19 cellular contexts compared by ENCODE assay signal in genomic region chr1:58585166-58585565, GRCh38. TPM values are rescaled to one million over a fixed set of nuclear protein-coding genes. Genes with fewer than 3 reads are reported as not detected.
DNase-seq lines count a peak whose midpoint lies in the region; ATAC-seq, FAIRE-seq and TF ChIP-seq lines count a peak whose summit lies in the region.
"Had no signal": no experiment of that assay in that cellular context is flagged by ENCODE, and none has a peak within 500 bp of the region (broad histone marks: within the 10 kb centered on the region; RNA-seq: fewer than 3 reads in every experiment).

No MANE protein-coding gene starts in this region.

- no peak for FAIRE-seq in A549 (lab: Jason Lieb, UNC)
- FAIRE-seq in RCC 7860 (lab: Jason Lieb, UNC) = no peak
- FAIRE-seq: frontal cortex, G401.6, HTR-8/SVneo, pancreas, TTC549 had no signal

- no peaks in the 10 kb centered on the region for H3K9me3 ChIP-seq in A549
- H3K9me3 ChIP-seq in RWPE2 (ENCODE audit: severe bottlenecking) = no peaks in the 10 kb centered on the region
- no peaks in the 10 kb centered on the region for H3K9me3 ChIP-seq in esophagus muscularis mucosa
- H3K9me3 ChIP-seq in prostate gland = no peaks in the 10 kb centered on the region
- H3K9me3 ChIP-seq in spleen = no peaks in the 10 kb centered on the region
- H3K9me3 ChIP-seq: pancreas had no signal

- TF ChIP-seq CTCF in A549 (IDR thresholded peaks at IDR 0.05) (no peak), RWPE2 (IDR thresholded peaks at IDR 0.05; ENCODE audit: poor library complexity, severe bottlenecking) (no peak), esophagus muscularis mucosa (IDR thresholded peaks at IDR 0.05) (no peak), prostate gland (IDR thresholded peaks at IDR 0.05) (no peak), spleen (IDR thresholded peaks at IDR 0.05 in 8 of 11, conservative IDR thresholded peaks at IDR 0.05 in 3 of 11) (no peak)

- H3K4me3 ChIP-seq in A549 (no peak overlapping the region), RWPE2 (ENCODE audit: severe bottlenecking) (no peak overlapping the region), esophagus muscularis mucosa (no peak overlapping the region), prostate gland (no peak overlapping the region), spleen (no peak overlapping the region)
- H3K4me3 ChIP-seq: pancreas had no signal

- H3K27me3 ChIP-seq in RWPE2 (ENCODE audit: insufficient read depth, poor library complexity, severe bottlenecking) = no peaks in the 10 kb centered on the region
- H3K27me3 ChIP-seq in esophagus muscularis mucosa = no peaks in the 10 kb centered on the region
- no peaks in the 10 kb centered on the region for H3K27me3 ChIP-seq in prostate gland (replicated peaks; ENCODE audit: insufficient read depth)
- peaks cover 0 to 9% (median 0%) of the 10 kb centered on the region in 7 donors for H3K27me3 ChIP-seq in spleen (replicated peaks in 1 of 7)
- H3K27me3 ChIP-seq: pancreas had no signal

- POLR2A ChIA-PET in A549 (lab: Yijun Ruan, JAX) = interaction anchor here (1.3 kb wide), 1 partner anchor 39 kb away, joined by 5 read pairs; the partner anchor contains the start of gene OMA1

- intact Hi-C loops in esophagus muscularis mucosa (cut with DNase I) = no loop called here
- intact Hi-C loops in prostate gland (cut with DNase I) = no loop called here
- intact Hi-C loops in spleen (cut with DNase I; ENCODE audit: low total_unique reads) = no loop called here

- TF ChIP-seq EP300 in A549 (IDR thresholded peaks at IDR 0.05) (no peak), esophagus muscularis mucosa (IDR thresholded peaks at IDR 0.05) (no peak)

- WGBS in A549 (ENCODE audit: missing lambda C conversion rate) = 93% methylated on average over 2 of the region's 2 CpGs
- 78% methylated on average over 2 of the region's 2 CpGs for WGBS in esophagus muscularis mucosa
- WGBS in prostate gland = 59% methylated on average over 2 of the region's 2 CpGs
- WGBS in spleen, 5 donors = 27 to 74% (median 63%) methylated on average over 2 of the region's 2 CpGs

- no peak for TF ChIP-seq RAD21 in A549 (conservative IDR thresholded peaks at IDR 0.05 in 1 of 2, IDR thresholded peaks at IDR 0.05 in 1 of 2)

- TF ChIP-seq POLR2A in A549 (IDR thresholded peaks at IDR 0.05; ENCODE audit: low read length) (no peak), esophagus muscularis mucosa (IDR thresholded peaks at IDR 0.05; ENCODE audit: low read depth) (no peak), prostate gland (IDR thresholded peaks at IDR 0.05) (no peak), spleen (IDR thresholded peaks at IDR 0.05) (no peak)

- H3K27ac ChIP-seq in A549 (peak overlapping the region; percentile 76 to 83), RWPE2 (ENCODE audit: poor library complexity, severe bottlenecking) (peak overlapping the region; percentile 94), esophagus muscularis mucosa (replicated peaks in 1 of 4) (peak overlapping the region; percentile 58 to 76 (median 71)), prostate gland (peak overlapping the region; percentile 56 to 68), spleen (peak overlapping the region in 4 of 8 donors; percentile 31 to 74 (median 55))

- ATAC-seq in A549 (peak; percentile 40 to 50; a peak in 3 of 6 replicates), RWPE2 (ENCODE audit: low read depth) (no peak), GM21737 (IDR thresholded peaks at IDR 0.05; ENCODE audit: unreplicated experiment) (no peak)

- DNase-seq in A549 (ENCODE audit: low read depth in 1 of 2, low spot score in 1 of 2) = no peak
- DNase-seq in RWPE2 (ENCODE audit: low spot score) = no peak
- no peak for DNase-seq in esophagus muscularis mucosa (ENCODE audit: extremely low spot score)
- no peak for DNase-seq in prostate gland (ENCODE audit: low spot score)
- DNase-seq in activated CD8-positive, alpha-beta memory T cell treated with anti-CD3 and anti-CD28 coated beads, Interleukin-2, amount 50 U/mL, for 48 hours = no peak
- no peak for DNase-seq in RCC 7860 (ENCODE audit: low spot score)
- DNase-seq in spleen = no peak
- DNase-seq: activated CD4-positive, alpha-beta memory T cell treated with anti-CD3 and anti-CD28 coated beads, Interleukin-2, amount 10 ng/mL, durations not matched to agents 7 days and 5 days; activated effector memory CD4-positive, alpha-beta T cell treated with Interleukin-2 at 50 U/mL for 16 hours; immature natural killer cell; NCI-H774 had no signal

- CTCF ChIA-PET in A549 (lab: Yijun Ruan, JAX) = interaction anchor here (1.6 kb wide), 1 partner anchor 39 kb away, joined by 3 read pairs; the partner anchor contains the start of gene OMA1

- H3K4me2 ChIP-seq in A549 = peak overlapping the region; percentile 73; the same call in 2 of the 3 replicates

- H3K36me3 ChIP-seq in RWPE2 (ENCODE audit: low read depth) (no peaks in the 10 kb centered on the region), esophagus muscularis mucosa (no peaks in the 10 kb centered on the region), prostate gland (no peaks in the 10 kb centered on the region), spleen (no peaks in the 10 kb centered on the region)
- H3K36me3 ChIP-seq: pancreas had no signal

- H3K4me1 ChIP-seq in A549 (peaks cover 26% of the 10 kb centered on the region), RWPE2 (ENCODE audit: insufficient read depth, poor library complexity, severe bottlenecking) (peaks cover 26% of the 10 kb centered on the region), esophagus muscularis mucosa (peaks cover 0 to 49% (median 36%) of the 10 kb centered on the region in 4 donors), prostate gland (replicated peaks) (no peaks in the 10 kb centered on the region), spleen (peaks cover 0 to 24% (median 10%) of the 10 kb centered on the region in 6 donors)

TF ChIP-seq in A549, 52 proteins besides CTCF, POLR2A, EP300 and RAD21 (continues in another document):
- TF ChIP-seq HOXB13 (CRISPR knock-in tag; IDR thresholded peaks at IDR 0.05; ENCODE audit: low read depth) (no peak), CBX8 (IDR thresholded peaks at IDR 0.05) (no peak), FOSB (CRISPR knock-in tag; IDR thresholded peaks at IDR 0.05) (no peak), PBX3 (IDR thresholded peaks at IDR 0.05) (no peak), NR3C1 (IDR thresholded peaks at IDR 0.05) (no peak), KDM1A (IDR thresholded peaks at IDR 0.05; ENCODE audit: low read depth) (no peak), MYC (IDR thresholded peaks at IDR 0.05; ENCODE audit: borderline replicate concordance, low read length) (no peak), SREBF2 (IDR thresholded peaks at IDR 0.05) (no peak), TFCP2L1 (CRISPR knock-in tag; IDR thresholded peaks at IDR 0.05) (no peak), REST (IDR thresholded peaks at IDR 0.05) (no peak), RNF2 (IDR thresholded peaks at IDR 0.05; ENCODE audit: borderline replicate concordance, low read depth) (no peak)

RNA-seq across cellular contexts. Expression of gene TACSTD2, which starts 8.1 kb away (rescaled TPM):
- not detected in 2 replicates for polyA plus RNA-seq in A549 (2011; rRNA removed)
- not detected in 2 replicates for polyA plus RNA-seq in A549 (2012; cell fraction: cytosol; rRNA removed)
- not detected in 2 replicates for polyA plus RNA-seq in A549 (2012; cell fraction: nucleus; rRNA removed)
- not detected in 3 replicates for polyA plus RNA-seq in A549 (2017; fragmentation: RNase III; extraction: RNeasy Plus Mini Kit Qiagen cat#74134 plus additional on column Dnase treatment)
- not detected in 2 replicates for polyA minus RNA-seq in A549 (2011; rRNA and poly(A)+ RNA removed)
- 1 to 10 TPM; 1.8 to 3.4 (median 2.3) TPM for total RNA-seq in esophagus muscularis mucosa
- 100 to 1,000 TPM; 219 to 310 TPM for total RNA-seq in prostate gland
- total RNA-seq in spleen = 1 to 10 TPM in 3 of 7 donors, under 1 TPM in 3, not detected in 1; 0.35 to 1.7 (median 0.80) TPM
- polyA plus RNA-seq in spleen = 1 to 10 TPM in 1 of 3 donors, under 1 TPM in 2; 0.50 to 1.0 (median 0.61) TPM
- total RNA-seq: A172; activated CD4-positive, alpha-beta memory T cell treated with anti-CD3 and anti-CD28 coated beads, Interleukin-2, amount 10 ng/mL, durations not matched to agents 7 days and 5 days; temporal lobe had no signal
- polyA plus RNA-seq: immature natural killer cell had no signal

RNA-seq across cellular contexts. Expression of gene OMA1, which starts 38.6 kb away (rescaled TPM):
- polyA plus RNA-seq in A549 (2011; rRNA removed) = 17.3 and 18.0 TPM in 2 replicates
- 3.3 and 4.1 TPM in 2 replicates for polyA plus RNA-seq in A549 (2012; cell fraction: cytosol; rRNA removed)
- polyA plus RNA-seq in A549 (2012; cell fraction: nucleus; rRNA removed) = 2.7 and 3.8 TPM in 2 replicates
- polyA plus RNA-seq in A549 (2017; fragmentation: RNase III; extraction: RNeasy Plus Mini Kit Qiagen cat#74134 plus additional on column Dnase treatment) = 11.7 to 14.6 TPM (median 14.0 TPM) in 3 replicates
- polyA minus RNA-seq in A549 (2011; rRNA and poly(A)+ RNA removed) = 3.8 and 6.0 TPM in 2 replicates
- 10 to 100 TPM; 25.8 to 53.6 (median 32.9) TPM for total RNA-seq in esophagus muscularis mucosa
- total RNA-seq in prostate gland = 10 to 100 TPM; 26.4 to 46.6 TPM
- 10 to 100 TPM; 31.4 to 48.6 (median 40.1) TPM for total RNA-seq in spleen
- 10 to 100 TPM; 19.3 to 23.1 (median 22.1) TPM for polyA plus RNA-seq in spleen

Comparison
In these comparisons a context has a peak if more than half of its experiments do, and no peak if none do; other contexts are left out.
1. ATAC-seq: peak in A549 (2 of 2); none in RWPE2 (single experiment) and GM21737 (single experiment).
2. RNA of gene TACSTD2, which starts 8.1 kb away (total RNA-seq): 219 to 310 TPM in prostate gland; 1.8 to 3.4 TPM in esophagus muscularis mucosa and 0.35 to 1.7 TPM in spleen; every median in the first group is over 10 times any median in the second.